Comparison of ENCODE assay signal across 32 cellular contexts in genomic region chr17:79676796-79677195, GRCh38. TPM values are rescaled to one million over a fixed set of nuclear protein-coding genes. Genes with fewer than 3 reads are reported as not detected.
"Had no signal": no experiment of that assay in that cellular context is flagged by ENCODE, and none has a peak within 500 bp of the region (broad histone marks: within the 10 kb centered on the region; RNA-seq: fewer than 3 reads in every experiment).

No MANE protein-coding gene starts in this region.

- DNase-seq: islet precursor cell; kidney glomerular epithelial cell; left cardiac atrium; left ventricle myocardium superior; lower lobe of right lung; mammary epithelial cell; mesenchymal stem cell; nucleus accumbens; right lobe of liver; stimulated activated CD4-positive, alpha-beta T cell treated with anti-CD3 and anti-CD28 coated beads, Interleukin-2, amount 100 ng/mL, for 24 hours; stimulated activated CD4-positive, alpha-beta T cell treated with anti-CD3 and anti-CD28 coated beads, Interleukin-4, amount 100 ng/mL, for 1 hour; stimulated activated naive B cell treated with anti-CD40 and anti-IgM and Interleukin-4, amounts not matched to agents 10 μg/mL and 1 μg/mL and 100 μg/mL, for 72 hours; stimulated activated naive CD8-positive, alpha-beta T cell treated with anti-CD3 and anti-CD28 coated beads, Interleukin-15, Interleukin-2, amounts not matched to agents 100 U/mL and 50 U/mL, for 24 hours; stomach; testis; thyroid gland; transverse colon; upper lobe of left lung had no signal

- H3K79me2 ChIP-seq: parathyroid adenoma had no signal

- H2AFZ ChIP-seq: parathyroid adenoma had no signal

- H3K4me2 ChIP-seq: smooth muscle cell had no signal

- H3K4me1 ChIP-seq: lower lobe of right lung, parathyroid adenoma, right atrium auricular region, right lobe of liver, stomach, testis, thyroid gland, transverse colon, upper lobe of left lung, vagina had no signal

- H3K9me3 ChIP-seq: right lobe of liver, testis, thyroid gland, vagina had no signal

- H3K27ac Mint-ChIP-seq: naive thymus-derived CD8-positive, alpha-beta T cell; nephron; progenitor cell of endocrine pancreas; stimulated activated naive B cell treated with anti-CD40 and anti-IgM and Interleukin-4, amounts not matched to agents 10 μg/mL and 1 μg/mL and 100 μg/mL, for 72 hours had no signal

- H3K27ac ChIP-seq: lower lobe of right lung, parathyroid adenoma, right atrium auricular region, right lobe of liver, stomach, testis, thyroid gland, transverse colon, upper lobe of left lung, vagina had no signal

- H3K4me3 ChIP-seq: lower lobe of right lung, right atrium auricular region, right lobe of liver, smooth muscle cell, stomach, testis, thyroid gland, transverse colon, upper lobe of left lung, vagina had no signal

- H3K27me3 ChIP-seq: right lobe of liver, testis, thyroid gland, upper lobe of left lung, vagina had no signal

- ATAC-seq: left cardiac atrium; left lobe of liver; left ventricle myocardium superior; lower lobe of right lung; naive thymus-derived CD8-positive, alpha-beta T cell; right lobe of liver; stimulated activated naive CD8-positive, alpha-beta T cell treated with anti-CD3 and anti-CD28 coated beads, Interleukin-15, Interleukin-2, amounts not matched to agents 100 U/mL and 50 U/mL, for 24 hours had no signal

- H3K4me1 Mint-ChIP-seq: naive thymus-derived CD8-positive, alpha-beta T cell; nephron; neural crest cell had no signal

- H3K4me3 Mint-ChIP-seq: naive thymus-derived CD8-positive, alpha-beta T cell; nephron; neural crest cell; stimulated activated naive B cell treated with anti-CD40 and anti-IgM and Interleukin-4, amounts not matched to agents 10 μg/mL and 1 μg/mL and 100 μg/mL, for 72 hours had no signal

- H3K36me3 ChIP-seq: lower lobe of right lung, right atrium auricular region, right lobe of liver, stomach, thyroid gland, transverse colon, upper lobe of left lung, vagina had no signal

RNA-seq across cellular contexts. Expression of gene ENPP7, which starts 53.9 kb away (rescaled TPM):
- total RNA-seq: left cardiac atrium, left ventricle myocardium superior, mammary epithelial cell, neural crest cell, osteocyte, progenitor cell of endocrine pancreas, pulmonary artery endothelial cell, renal cortical epithelial cell, right atrium auricular region, skeletal muscle tissue, smooth muscle cell, thyroid gland, urinary bladder, vagina had no signal
